In genomic region chr12:26723379-26724308, GRCh38 we compare ENCODE assay signal across 1 cellular context.
TF ChIP-seq lines count a peak whose summit lies in the region.

No MANE protein-coding gene starts in this region.

TF ChIP-seq in GM12878, 131 proteins besides CTCF, POLR2A, EP300 and RAD21 (continued from another document):
- TF ChIP-seq BCL3 (IDR thresholded peaks at IDR 0.05; ENCODE audit: borderline replicate concordance, insufficient read depth, low read depth, low read length, poor library complexity, severe bottlenecking), result peak; percentile 72
- TF ChIP-seq CREM (IDR thresholded peaks at IDR 0.05; ENCODE audit: low read depth), result peak; percentile 80
- peak in 1 of 2 experiments; percentile 49; a peak in 1 of 3 replicates for TF ChIP-seq EGR1 (IDR thresholded peaks at IDR 0.05; ENCODE audit: borderline replicate concordance in 1 of 2, low read depth in 2 of 2, low read length in 2 of 2)
- TF ChIP-seq NBN (IDR thresholded peaks at IDR 0.05), result 0 out of 2 replicates have a peak, but pooled peaks have one; percentile 25
- TF ChIP-seq RELB (IDR thresholded peaks at IDR 0.05; ENCODE audit: low read depth), result 0 out of 2 replicates have a peak, but pooled peaks have one; percentile 17
- TF ChIP-seq SREBF1 (IDR thresholded peaks at IDR 0.05; ENCODE audit: low read length), result no peak
- peak; percentile 43; the same call in 1 of the 2 replicates for TF ChIP-seq TCF7 (IDR thresholded peaks at IDR 0.05; ENCODE audit: borderline replicate concordance)
- no peak for TF ChIP-seq E2F8 (IDR thresholded peaks at IDR 0.05; ENCODE audit: low read depth, partially characterized antibody)
- no peak for TF ChIP-seq SUPT20H (IDR thresholded peaks at IDR 0.05; ENCODE audit: borderline replicate concordance, control insufficient read depth, low read depth, low read length)
- no peak for TF ChIP-seq YBX1 (IDR thresholded peaks at IDR 0.05)
- TF ChIP-seq IKZF1 (conservative IDR thresholded peaks at IDR 0.05), result peak; percentile 84
- TF ChIP-seq RAD51 (IDR thresholded peaks at IDR 0.05), result no peak
- peak; percentile 89; the same call in 1 of the 2 replicates for TF ChIP-seq NFIC (IDR thresholded peaks at IDR 0.05; ENCODE audit: low read depth, low read length)
- 0 out of 2 replicates have a peak, but pooled peaks have one; percentile 50 for TF ChIP-seq GATAD2B (conservative IDR thresholded peaks at IDR 0.05; ENCODE audit: low read depth)
- TF ChIP-seq, protein P1, sequence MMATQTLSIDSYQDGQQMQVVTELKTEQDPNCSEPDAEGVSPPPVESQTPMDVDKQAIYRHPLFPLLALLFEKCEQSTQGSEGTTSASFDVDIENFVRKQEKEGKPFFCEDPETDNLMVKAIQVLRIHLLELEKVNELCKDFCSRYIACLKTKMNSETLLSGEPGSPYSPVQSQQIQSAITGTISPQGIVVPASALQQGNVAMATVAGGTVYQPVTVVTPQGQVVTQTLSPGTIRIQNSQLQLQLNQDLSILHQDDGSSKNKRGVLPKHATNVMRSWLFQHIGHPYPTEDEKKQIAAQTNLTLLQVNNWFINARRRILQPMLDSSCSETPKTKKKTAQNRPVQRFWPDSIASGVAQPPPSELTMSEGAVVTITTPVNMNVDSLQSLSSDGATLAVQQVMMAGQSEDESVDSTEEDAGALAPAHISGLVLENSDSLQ (IDR thresholded peaks at IDR 0.05), result no peak
- no peak for TF ChIP-seq ZBTB4 (CRISPR knock-in tag; IDR thresholded peaks at IDR 0.05)
- 0 out of 2 replicates have a peak, but pooled peaks have one; percentile 49 for TF ChIP-seq MEF2A (IDR thresholded peaks at IDR 0.05; ENCODE audit: insufficient read depth, low read depth, low read length)
- TF ChIP-seq ESRRA (IDR thresholded peaks at IDR 0.05; ENCODE audit: low read length), result no peak
- TF ChIP-seq FOXM1 (IDR thresholded peaks at IDR 0.05; ENCODE audit: low read depth, low read length), result peak; percentile 79; the same call in 1 of the 2 replicates
- TF ChIP-seq HDAC6 (IDR thresholded peaks at IDR 0.05; ENCODE audit: unreplicated experiment), result no peak
- no peak for TF ChIP-seq TAF1 (IDR thresholded peaks at IDR 0.05; ENCODE audit: borderline replicate concordance, low read depth, low read length)
- TF ChIP-seq RFX5 (IDR thresholded peaks at IDR 0.05; ENCODE audit: low read depth, low read length), result no peak
- TF ChIP-seq BCL11A (IDR thresholded peaks at IDR 0.05; ENCODE audit: low read depth, low read length), result peak; percentile 83
- TF ChIP-seq ATF2 (IDR thresholded peaks at IDR 0.05; ENCODE audit: low read length), result peak; percentile 79
- no peak for TF ChIP-seq NFXL1 (IDR thresholded peaks at IDR 0.05; ENCODE audit: borderline replicate concordance)
- peak in 1 of 2 experiments; percentile 66; a peak in 1 of 4 replicates for TF ChIP-seq ETV6 (conservative IDR thresholded peaks at IDR 0.05 in 1 of 2, IDR thresholded peaks at IDR 0.05 in 1 of 2; ENCODE audit: borderline replicate concordance in 1 of 2, low read depth in 1 of 2)
- TF ChIP-seq CBX5 (IDR thresholded peaks at IDR 0.05; ENCODE audit: low read depth), result no peak
- TF ChIP-seq CREB1 (IDR thresholded peaks at IDR 0.05; ENCODE audit: low read depth), result peak; percentile 50; the same call in 1 of the 2 replicates
- no peak for TF ChIP-seq SIX5 (IDR thresholded peaks at IDR 0.05; ENCODE audit: low read depth, low read length, severe bottlenecking)
- TF ChIP-seq ATF7 (IDR thresholded peaks at IDR 0.05; ENCODE audit: low read depth), result peak; percentile 72
- TF ChIP-seq MTA2 (IDR thresholded peaks at IDR 0.05; ENCODE audit: low read depth), result peak; percentile 75
- TF ChIP-seq KLF5 (IDR thresholded peaks at IDR 0.05; ENCODE audit: partially characterized antibody), result no peak
- peak; percentile 79 for TF ChIP-seq TCF12 (IDR thresholded peaks at IDR 0.05; ENCODE audit: low read depth, low read length)
- TF ChIP-seq, protein P2, sequence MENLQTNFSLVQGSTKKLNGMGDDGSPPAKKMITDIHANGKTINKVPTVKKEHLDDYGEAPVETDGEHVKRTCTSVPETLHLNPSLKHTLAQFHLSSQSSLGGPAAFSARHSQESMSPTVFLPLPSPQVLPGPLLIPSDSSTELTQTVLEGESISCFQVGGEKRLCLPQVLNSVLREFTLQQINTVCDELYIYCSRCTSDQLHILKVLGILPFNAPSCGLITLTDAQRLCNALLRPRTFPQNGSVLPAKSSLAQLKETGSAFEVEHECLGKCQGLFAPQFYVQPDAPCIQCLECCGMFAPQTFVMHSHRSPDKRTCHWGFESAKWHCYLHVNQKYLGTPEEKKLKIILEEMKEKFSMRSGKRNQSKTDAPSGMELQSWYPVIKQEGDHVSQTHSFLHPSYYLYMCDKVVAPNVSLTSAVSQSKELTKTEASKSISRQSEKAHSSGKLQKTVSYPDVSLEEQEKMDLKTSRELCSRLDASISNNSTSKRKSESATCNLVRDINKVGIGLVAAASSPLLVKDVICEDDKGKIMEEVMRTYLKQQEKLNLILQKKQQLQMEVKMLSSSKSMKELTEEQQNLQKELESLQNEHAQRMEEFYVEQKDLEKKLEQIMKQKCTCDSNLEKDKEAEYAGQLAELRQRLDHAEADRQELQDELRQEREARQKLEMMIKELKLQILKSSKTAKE (IDR thresholded peaks at IDR 0.05; ENCODE audit: low read depth, poor library complexity, severe bottlenecking), result no peak
- peak; percentile 87 for TF ChIP-seq MEF2B (IDR thresholded peaks at IDR 0.05; ENCODE audit: partially characterized antibody, poor library complexity, severe bottlenecking)
- peak; percentile 92 for TF ChIP-seq EED (IDR thresholded peaks at IDR 0.05; ENCODE audit: low read depth)
- no peak for TF ChIP-seq SMC3 (IDR thresholded peaks at IDR 0.05; ENCODE audit: borderline replicate concordance, low read length)
- TF ChIP-seq KDM1A (IDR thresholded peaks at IDR 0.05; ENCODE audit: borderline replicate concordance), result no peak
- TF ChIP-seq PML (IDR thresholded peaks at IDR 0.05; ENCODE audit: low read length), result peak; percentile 64; the same call in 1 of the 2 replicates
- TF ChIP-seq IKZF2 (IDR thresholded peaks at IDR 0.05), result peak; percentile 62 to 75; a peak in 2 of 4 replicates
- TF ChIP-seq NR2F1 (conservative IDR thresholded peaks at IDR 0.05), result peak; percentile 58
- TF ChIP-seq BACH1 (IDR thresholded peaks at IDR 0.05; ENCODE audit: borderline replicate concordance), result no peak
- peak; percentile 72 for TF ChIP-seq JUNB (IDR thresholded peaks at IDR 0.05)
- no peak for TF ChIP-seq CEBPB (IDR thresholded peaks at IDR 0.05; ENCODE audit: borderline replicate concordance in 1 of 2, low read depth in 2 of 2, low read length in 2 of 2)
- peak; percentile 91; the same call in 1 of the 2 replicates for TF ChIP-seq ZBED1 (IDR thresholded peaks at IDR 0.05; ENCODE audit: borderline replicate concordance)
- peak; percentile 85 for TF ChIP-seq RUNX3 (IDR thresholded peaks at IDR 0.05; ENCODE audit: low read length)
- TF ChIP-seq TARDBP (IDR thresholded peaks at IDR 0.05; ENCODE audit: borderline replicate concordance), result peak; percentile 39; the same call in 1 of the 2 replicates
- TF ChIP-seq, protein P3, sequence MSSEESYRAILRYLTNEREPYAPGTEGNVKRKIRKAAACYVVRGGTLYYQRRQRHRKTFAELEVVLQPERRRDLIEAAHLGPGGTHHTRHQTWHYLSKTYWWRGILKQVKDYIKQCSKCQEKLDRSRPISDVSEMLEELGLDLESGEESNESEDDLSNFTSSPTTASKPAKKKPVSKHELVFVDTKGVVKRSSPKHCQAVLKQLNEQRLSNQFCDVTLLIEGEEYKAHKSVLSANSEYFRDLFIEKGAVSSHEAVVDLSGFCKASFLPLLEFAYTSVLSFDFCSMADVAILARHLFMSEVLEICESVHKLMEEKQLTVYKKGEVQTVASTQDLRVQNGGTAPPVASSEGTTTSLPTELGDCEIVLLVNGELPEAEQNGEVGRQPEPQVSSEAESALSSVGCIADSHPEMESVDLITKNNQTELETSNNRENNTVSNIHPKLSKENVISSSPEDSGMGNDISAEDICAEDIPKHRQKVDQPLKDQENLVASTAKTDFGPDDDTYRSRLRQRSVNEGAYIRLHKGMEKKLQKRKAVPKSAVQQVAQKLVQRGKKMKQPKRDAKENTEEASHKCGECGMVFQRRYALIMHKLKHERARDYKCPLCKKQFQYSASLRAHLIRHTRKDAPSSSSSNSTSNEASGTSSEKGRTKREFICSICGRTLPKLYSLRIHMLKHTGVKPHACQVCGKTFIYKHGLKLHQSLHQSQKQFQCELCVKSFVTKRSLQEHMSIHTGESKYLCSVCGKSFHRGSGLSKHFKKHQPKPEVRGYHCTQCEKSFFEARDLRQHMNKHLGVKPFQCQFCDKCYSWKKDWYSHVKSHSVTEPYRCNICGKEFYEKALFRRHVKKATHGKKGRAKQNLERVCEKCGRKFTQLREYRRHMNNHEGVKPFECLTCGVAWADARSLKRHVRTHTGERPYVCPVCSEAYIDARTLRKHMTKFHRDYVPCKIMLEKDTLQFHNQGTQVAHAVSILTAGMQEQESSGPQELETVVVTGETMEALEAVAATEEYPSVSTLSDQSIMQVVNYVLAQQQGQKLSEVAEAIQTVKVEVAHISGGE (CRISPR knock-in tag; IDR thresholded peaks at IDR 0.05), result no peak
